In genomic region chr5:76715484-76715733, GRCh38 we compare ENCODE assay signal across 8 cellular contexts. TPM values are rescaled to one million over a fixed set of nuclear protein-coding genes. Genes with fewer than 3 reads are reported as not detected.
DNase-seq lines count a peak whose midpoint lies in the region; ATAC-seq and TF ChIP-seq lines count a peak whose summit lies in the region.

No MANE protein-coding gene starts in this region.

- H3K27ac ChIP-seq in lung (ENCODE audit: low read depth in 1 of 2, low read length in 1 of 2), result peak overlapping the region; percentile 2 to 34

- H3K9me3 ChIP-seq in adipocyte (ENCODE audit: control insufficient read depth, low read length) (no peaks in the 10 kb centered on the region), lung (ENCODE audit: control insufficient read depth in 2 of 2, insufficient read depth in 1 of 2, low read length in 1 of 2) (no peaks in the 10 kb centered on the region)

- TF ChIP-seq CTCF in lung (IDR thresholded peaks at IDR 0.05; ENCODE audit: control extremely low read depth, extremely low read depth), result no peak

- 0 to 1% methylated on average over 13 of the region's 13 CpGs for WGBS in lung, 2 donors

- ATAC-seq in HG03139 (IDR thresholded peaks at IDR 0.05; ENCODE audit: unreplicated experiment) (peak; percentile 22), lung (ENCODE audit: insufficient read depth, low FRiP score) (no peak)

- H3K36me3 ChIP-seq in adipocyte (ENCODE audit: control insufficient read depth, insufficient read depth, low read length, severe bottlenecking), result no peaks in the 10 kb centered on the region
- no peaks in the 10 kb centered on the region for H3K36me3 ChIP-seq in lung (ENCODE audit: control insufficient read depth in 2 of 2, insufficient read depth in 2 of 2, low read length in 2 of 2)

- peak overlapping the region; percentile 89 for H3K4me3 ChIP-seq in adipocyte (ENCODE audit: low read length)
- peak overlapping the region; percentile 62 for H3K4me3 ChIP-seq in lung

- peak overlapping the region; percentile 88 for H3K9ac ChIP-seq in adipocyte (ENCODE audit: low read length)

- DNase-seq in GDM1 (lab: John Stamatoyannopoulos, UW), result peak; percentile 38
- DNase-seq in adipocyte (ENCODE audit: low read depth), result no peak
- no peak for DNase-seq in lung (ENCODE audit: low spot score)
- no peak for DNase-seq in NCI-H345 (lab: John Stamatoyannopoulos, UW)
- no peak for DNase-seq in mesenteric fat pad (ENCODE audit: low spot score)
- no peak for DNase-seq in pons (ENCODE audit: low spot score)
- DNase-seq in NCI-H1694 treated with DMSO at 0.1 percent for 48 hours (lab: John Stamatoyannopoulos, UW), result no peak

- H3K4me1 ChIP-seq in adipocyte (ENCODE audit: control insufficient read depth, insufficient read depth, low read length) (peaks cover 10% of the 10 kb centered on the region), lung (ENCODE audit: control insufficient read depth in 2 of 2, insufficient read depth in 2 of 2, low read length in 2 of 2) (peaks cover 0 to 2% of the 10 kb centered on the region in 2 donors)

- H3K27me3 ChIP-seq in adipocyte (replicated peaks; ENCODE audit: control insufficient read depth, insufficient read depth, low read length) (no peaks in the 10 kb centered on the region), lung (ENCODE audit: control insufficient read depth, insufficient read depth) (no peaks in the 10 kb centered on the region)

RNA-seq across cellular contexts. Expression of gene F2R, which starts 0.5 kb away (rescaled TPM):
- total RNA-seq in lung (10 to 100 TPM; 13.9 to 31.8 TPM), mesenteric fat pad (4.9 TPM)
- polyA plus RNA-seq in lung, result 10 to 100 TPM in 1 of 2 donors, 1 to 10 TPM in 1; 4.2 to 13.5 TPM
